In genomic region chr12:50572275-50572674, GRCh38 we compare ENCODE assay signal across 9 cellular contexts.
A peak's percentile ranks its signal among the peaks of the same experiment; 100 is the strongest.
DNase-seq lines count a peak whose midpoint lies in the region; ATAC-seq and TF ChIP-seq lines count a peak whose summit lies in the region.
"Had no signal": no experiment of that assay in that cellular context is flagged by ENCODE, and none has a peak within 500 bp of the region (broad histone marks: within the 10 kb centered on the region; RNA-seq: fewer than 3 reads in every experiment).

No MANE protein-coding gene starts in this region.

- H3K27me3 Mint-ChIP-seq in T-helper 2 cell treated with Interferon-gamma antibody and Interleukin-4, amounts not matched to agents 5 μg/mL and 100 μg/mL, for 36 hours (ENCODE audit: low read depth), result no peaks in the 10 kb centered on the region

- TF ChIP-seq POLR2A in body of pancreas (IDR thresholded peaks at IDR 0.05), result no peak
- no peak for TF ChIP-seq POLR2A in transverse colon (IDR thresholded peaks at IDR 0.05)

- no peaks in the 10 kb centered on the region for H3K9me3 Mint-ChIP-seq in T-helper 2 cell treated with Interferon-gamma antibody and Interleukin-4, amounts not matched to agents 5 μg/mL and 100 μg/mL, for 36 hours
- H3K9me3 Mint-ChIP-seq in activated naive CD4-positive, alpha-beta T cell treated with anti-CD3 and anti-CD28 coated beads, Interleukin-2, amount 50 U/mL, for 72 hours, result peaks cover 0 to 3% of the 10 kb centered on the region in 2 donors

- no peaks in the 10 kb centered on the region for H3K36me3 ChIP-seq in body of pancreas (replicated peaks in 1 of 2; ENCODE audit: insufficient read depth in 1 of 2, low read depth in 2 of 2)
- H3K36me3 ChIP-seq in transverse colon, result no peaks in the 10 kb centered on the region

- H3K27ac Mint-ChIP-seq in T-helper 2 cell treated with Interferon-gamma antibody and Interleukin-4, amounts not matched to agents 5 μg/mL and 100 μg/mL, for 36 hours, result no peak overlapping the region
- H3K27ac Mint-ChIP-seq in activated naive CD4-positive, alpha-beta T cell treated with anti-CD3 and anti-CD28 coated beads, Interleukin-2, amount 50 U/mL, for 72 hours, result no peak overlapping the region

- peaks cover 76% of the 10 kb centered on the region for H3K4me1 ChIP-seq in body of pancreas
- peaks cover 30 to 74% (median 62%) of the 10 kb centered on the region in 4 donors for H3K4me1 ChIP-seq in transverse colon

- TF ChIP-seq CTCF in body of pancreas (IDR thresholded peaks at IDR 0.05), result no peak
- TF ChIP-seq CTCF in transverse colon (IDR thresholded peaks at IDR 0.05), result no peak

- 13 to 24% methylated on average over 1 of the region's 1 CpG for WGBS in body of pancreas, 2 donors
- WGBS in transverse colon (ENCODE audit: low coverage in 1 of 2), 2 donors, result 57 to 77% methylated on average over 1 of the region's 1 CpG

- H3K4me1 Mint-ChIP-seq in T-helper 2 cell treated with Interferon-gamma antibody and Interleukin-4, amounts not matched to agents 5 μg/mL and 100 μg/mL, for 36 hours (ENCODE audit: low read depth), result peaks cover 11% of the 10 kb centered on the region

- intact Hi-C loops in body of pancreas (cut with DNase I) (no loop called here), transverse colon (cut with DNase I; ENCODE audit: low total_unique reads) (no loop called here)

- H3K4me3 ChIP-seq in body of pancreas (no peak overlapping the region), transverse colon (no peak overlapping the region)

- H3K9me3 ChIP-seq in body of pancreas (no peaks in the 10 kb centered on the region), transverse colon (no peaks in the 10 kb centered on the region)

- DNase-seq in KBM-7 (peak; percentile 71), body of pancreas (peak in 2 of 4 donors; percentile 28 to 51), left lobe of liver (ENCODE audit: low spot score) (no peak), transverse colon (no peak)
- DNase-seq in activated CD4-positive, alpha-beta T cell treated with anti-CD3 and anti-CD28 coated beads for 1 hour, result no peak
- DNase-seq in T-helper 2 cell treated with Interferon-gamma antibody and Interleukin-4, amounts not matched to agents 5 μg/mL and 100 μg/mL, for 36 hours (ENCODE audit: low spot score), result no peak
- no peak for DNase-seq in activated naive CD4-positive, alpha-beta T cell treated with anti-CD3 and anti-CD28 coated beads, Interleukin-2, amount 50 U/mL, for 72 hours (ENCODE audit: low spot score in 2 of 2)

- peak; percentile 65 for ATAC-seq in body of pancreas
- peak; percentile 65 for ATAC-seq in left lobe of liver
- no peak for ATAC-seq in activated naive CD4-positive, alpha-beta T cell treated with anti-CD3 and anti-CD28 coated beads, Interleukin-2, amount 50 U/mL, for 72 hours
- ATAC-seq in GM21717 (IDR thresholded peaks at IDR 0.05; ENCODE audit: unreplicated experiment), result no peak

- peak overlapping the region in 2 of 4 donors; percentile 31 to 38 for H3K27ac ChIP-seq in body of pancreas
- peak overlapping the region; percentile 19 to 49 (median 32) for H3K27ac ChIP-seq in transverse colon
- H3K27ac ChIP-seq: KMS-11 had no signal

- H3K36me3 Mint-ChIP-seq in T-helper 2 cell treated with Interferon-gamma antibody and Interleukin-4, amounts not matched to agents 5 μg/mL and 100 μg/mL, for 36 hours (ENCODE audit: low read depth), result no peaks in the 10 kb centered on the region
- H3K36me3 Mint-ChIP-seq in activated naive CD4-positive, alpha-beta T cell treated with anti-CD3 and anti-CD28 coated beads, Interleukin-2, amount 50 U/mL, for 72 hours, result peaks cover 0 to 6% of the 10 kb centered on the region in 2 donors

- no peak for TF ChIP-seq EP300 in transverse colon (IDR thresholded peaks at IDR 0.05; ENCODE audit: low read depth)

- H3K27me3 ChIP-seq in body of pancreas (no peaks in the 10 kb centered on the region), transverse colon (no peaks in the 10 kb centered on the region)

- no peak overlapping the region for H3K4me3 Mint-ChIP-seq in T-helper 2 cell treated with Interferon-gamma antibody and Interleukin-4, amounts not matched to agents 5 μg/mL and 100 μg/mL, for 36 hours

- in situ Hi-C loops in KBM-7 (cut with MboI; ENCODE audit: low pct_unique_long_range_greater_than_20kb, low sequenced_read_pairs) (no loop called here), transverse colon (cut with MboI; ENCODE audit: low pct_ligation_motif_present in 1 of 4, low pct_unique_long_range_greater_than_20kb in 1 of 4, low sequenced_read_pairs in 3 of 4) (loop anchor here in 1 of 4 donors (25.0 kb wide), 1 partner anchor 110 kb away; no protein-coding TSS in a partner anchor)

Comparison
In these comparisons a context has a peak if more than half of its experiments do, and no peak if none do; other contexts are left out.
1. ATAC-seq: peak in body of pancreas (single experiment) and left lobe of liver (single experiment); none in activated naive CD4-positive, alpha-beta T cell treated with anti-CD3 and anti-CD28 coated beads, Interleukin-2, amount 50 U/mL, for 72 hours (0 of 2) and GM21717 (single experiment).